14 cellular contexts compared by ENCODE assay signal in genomic region chr22:32191021-32191420, GRCh38. TPM values are rescaled to one million over a fixed set of nuclear protein-coding genes. Genes with fewer than 3 reads are reported as not detected.
"Had no signal": no experiment of that assay in that cellular context is flagged by ENCODE, and none has a peak within 500 bp of the region (broad histone marks: within the 10 kb centered on the region; RNA-seq: fewer than 3 reads in every experiment).

No MANE protein-coding gene starts in this region.

RNA-seq across cellular contexts. Expression of gene RFPL2, which starts 13.9 kb away (rescaled TPM):
- total RNA-seq: activated B cell treated with CpG ODN at 0.5 μM for 24 hours; activated CD4-positive, alpha-beta T cell treated with anti-CD3 and anti-CD28 coated beads for 36 hours; activated CD4-positive, alpha-beta T cell treated with anti-CD3 and anti-CD28 coated beads, Interleukin-2, amount 10 ng/mL, durations not matched to agents 24 days and 14 days; activated CD8-positive, alpha-beta T cell treated with anti-CD3 and anti-CD28 coated beads for 36 hours; activated CD8-positive, alpha-beta T cell treated with anti-CD3 and anti-CD28 coated beads, Interleukin-2, amount 10 ng/mL, durations not matched to agents 7 days and 5 days had no signal

RNA-seq across cellular contexts. Expression of gene C22orf42, which starts 31.9 kb away (rescaled TPM):
- total RNA-seq: activated B cell treated with CpG ODN at 0.5 μM for 24 hours; activated CD4-positive, alpha-beta memory T cell treated with anti-CD3 and anti-CD28 coated beads for 36 hours; activated CD4-positive, alpha-beta memory T cell treated with anti-CD3 and anti-CD28 coated beads, Interleukin-2, amount 10 ng/mL, durations not matched to agents 7 days and 5 days; activated CD4-positive, alpha-beta T cell treated with anti-CD3 and anti-CD28 coated beads for 36 hours; activated CD4-positive, alpha-beta T cell treated with anti-CD3 and anti-CD28 coated beads, Interleukin-2, amount 10 ng/mL, durations not matched to agents 24 days and 14 days; activated CD4-positive, alpha-beta T cell treated with anti-CD3 and anti-CD28 coated beads, Interleukin-2, amount 10 ng/mL, durations not matched to agents 7 days and 5 days; activated CD8-positive, alpha-beta memory T cell treated with anti-CD3 and anti-CD28 coated beads for 36 hours; activated CD8-positive, alpha-beta memory T cell treated with anti-CD3 and anti-CD28 coated beads, Interleukin-2, amount 10 ng/mL, durations not matched to agents 7 days and 5 days; activated CD8-positive, alpha-beta T cell treated with anti-CD3 and anti-CD28 coated beads for 36 hours; activated CD8-positive, alpha-beta T cell treated with anti-CD3 and anti-CD28 coated beads, Interleukin-2, amount 10 ng/mL, durations not matched to agents 7 days and 5 days; T-cell; T-helper 1 cell treated with Interleukin-12 subunit alpha and Interleukin-12 subunit beta and Interleukin-4 antibody, amounts not matched to agents 30 ng/mL and 1 ng/mL, for 36 hours; T-helper 17 cell; T-helper 2 cell treated with Interferon-gamma antibody and Interleukin-4, amounts not matched to agents 100 ng/mL and 5 ng/mL, for 36 hours had no signal
